ENCODE assay signal across 1 cellular context in genomic region chr6:100880901-100881706, GRCh38.
A peak's percentile ranks its signal among the peaks of the same experiment; 100 is the strongest.
TF ChIP-seq lines count a peak whose summit lies in the region.

ASCC3 (minus strand) TSS chr6:100881329; CDS start chr6:100867997, 13,332 bp downstream.

TF ChIP-seq in HEK293, 187 proteins besides CTCF, POLR2A, EP300 and RAD21 (continued from another document and continues in another):
- TF ChIP-seq KLF17 (tag by site-specific recombination; IDR thresholded peaks at IDR 0.05): peak; percentile 65; the same call in 1 of the 2 replicates
- TF ChIP-seq ELK4 (IDR thresholded peaks at IDR 0.05; ENCODE audit: borderline replicate concordance, low read depth, low read length): no peak
- peak; percentile 29 for TF ChIP-seq ZBTB11 (tag by site-specific recombination; conservative IDR thresholded peaks at IDR 0.05; ENCODE audit: low read depth)
- TF ChIP-seq ZNF571 (tag by site-specific recombination; IDR thresholded peaks at IDR 0.05): no peak
- TF ChIP-seq ZNF529 (tag by site-specific recombination; IDR thresholded peaks at IDR 0.05; ENCODE audit: insufficient replicate concordance): no peak
- no peak for TF ChIP-seq REPIN1 (tag by site-specific recombination; IDR thresholded peaks at IDR 0.05; ENCODE audit: low read depth)
- no peak for TF ChIP-seq ZNF555 (tag by site-specific recombination; conservative IDR thresholded peaks at IDR 0.05)
- peak; percentile 39; the same call in 1 of the 2 replicates for TF ChIP-seq HOXD13 (CRISPR knock-in tag; IDR thresholded peaks at IDR 0.05; ENCODE audit: borderline replicate concordance)
- TF ChIP-seq ZNF16 (tag by site-specific recombination; IDR thresholded peaks at IDR 0.05; ENCODE audit: low read depth): no peak
- TF ChIP-seq ZNF623 (tag by site-specific recombination; IDR thresholded peaks at IDR 0.05): no peak
- no peak for TF ChIP-seq ZNF214 (tag by site-specific recombination; IDR thresholded peaks at IDR 0.05; ENCODE audit: borderline replicate concordance)
- TF ChIP-seq ZFP37 (tag by site-specific recombination; IDR thresholded peaks at IDR 0.05): peak; percentile 97
- TF ChIP-seq ZNF354C (tag by site-specific recombination; IDR thresholded peaks at IDR 0.05; ENCODE audit: borderline replicate concordance, low read depth): no peak
- peak; percentile 87 for TF ChIP-seq ZNF341 (tag by site-specific recombination; IDR thresholded peaks at IDR 0.05; ENCODE audit: low read depth)
- peak; percentile 97 for TF ChIP-seq ZSCAN5A (tag by site-specific recombination; IDR thresholded peaks at IDR 0.05)
- TF ChIP-seq ZNF600 (tag by site-specific recombination; IDR thresholded peaks at IDR 0.05): peak; percentile 89
- TF ChIP-seq ZNF473 (tag by site-specific recombination; IDR thresholded peaks at IDR 0.05): no peak
- TF ChIP-seq ZFP69B (tag by site-specific recombination; IDR thresholded peaks at IDR 0.05): no peak
- peak; percentile 65; the same call in 1 of the 2 replicates for TF ChIP-seq ZNF777 (tag by site-specific recombination; IDR thresholded peaks at IDR 0.05; ENCODE audit: borderline replicate concordance)
- TF ChIP-seq ZNF670 (tag by site-specific recombination; IDR thresholded peaks at IDR 0.05; ENCODE audit: low read depth): no peak
- no peak for TF ChIP-seq ATF2 (tag by site-specific recombination; IDR thresholded peaks at IDR 0.05; ENCODE audit: low read depth)
- TF ChIP-seq TRIM28 (IDR thresholded peaks at IDR 0.05; ENCODE audit: borderline replicate concordance, low read length): peak; percentile 89
- TF ChIP-seq SCRT2 (tag by site-specific recombination; IDR thresholded peaks at IDR 0.05): peak; percentile 88
- TF ChIP-seq GLI4 (tag by site-specific recombination; IDR thresholded peaks at IDR 0.05): no peak; the same call in 1 of the 2 replicates
- 0 out of 2 replicates have a peak, but pooled peaks have one; percentile 2 for TF ChIP-seq ZNF768 (tag by site-specific recombination; IDR thresholded peaks at IDR 0.05)
- TF ChIP-seq ZNF785 (tag by site-specific recombination; IDR thresholded peaks at IDR 0.05): peak; percentile 69; the same call in 1 of the 2 replicates
- TF ChIP-seq ZNF621 (tag by site-specific recombination; IDR thresholded peaks at IDR 0.05): no peak
- no peak for TF ChIP-seq ZBTB49 (tag by site-specific recombination; IDR thresholded peaks at IDR 0.05; ENCODE audit: low read depth)
- no peak for TF ChIP-seq ZNF112 (tag by site-specific recombination; IDR thresholded peaks at IDR 0.05)
- peak; percentile 87; the same call in 1 of the 2 replicates for TF ChIP-seq ZNF610 (tag by site-specific recombination; IDR thresholded peaks at IDR 0.05; ENCODE audit: borderline replicate concordance)
- no peak for TF ChIP-seq AEBP2 (tag by site-specific recombination; IDR thresholded peaks at IDR 0.05; ENCODE audit: borderline replicate concordance)
- TF ChIP-seq PRDM4 (tag by site-specific recombination; IDR thresholded peaks at IDR 0.05): no peak
- TF ChIP-seq ZBTB44 (tag by site-specific recombination; IDR thresholded peaks at IDR 0.05): peak; percentile 14; the same call in 1 of the 2 replicates
- no peak for TF ChIP-seq ZNF155 (tag by site-specific recombination; IDR thresholded peaks at IDR 0.05)
- TF ChIP-seq GLIS2 (tag by site-specific recombination; IDR thresholded peaks at IDR 0.05): no peak
